23 cellular contexts compared by ENCODE assay signal in the genomic region with DNA sequence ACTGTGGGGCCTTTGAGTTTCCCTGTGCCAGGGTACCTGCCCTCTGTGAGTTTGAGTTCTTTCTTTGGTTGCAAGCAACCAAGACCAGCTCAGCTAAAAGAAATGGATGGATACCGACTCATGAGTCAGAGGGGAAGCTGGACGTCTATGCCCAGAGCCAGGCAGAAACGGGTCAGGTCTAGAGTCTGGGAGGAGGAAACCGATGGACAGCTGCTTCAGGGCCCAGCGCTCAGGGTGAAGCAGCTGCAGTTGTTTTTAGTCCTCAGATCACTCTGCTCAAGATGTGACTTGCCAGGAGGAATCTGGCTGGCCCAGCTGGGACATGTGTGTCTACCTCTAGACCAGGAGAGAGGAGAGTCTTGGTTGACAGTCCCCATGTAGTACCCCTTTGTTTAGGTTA. TPM values are rescaled to one million over a fixed set of nuclear protein-coding genes. Genes with fewer than 3 reads are reported as not detected.
A peak's percentile ranks its signal among the peaks of the same experiment; 100 is the strongest.
DNase-seq lines count a peak whose midpoint lies in the region; ATAC-seq and TF ChIP-seq lines count a peak whose summit lies in the region.
"Had no signal": no experiment of that assay in that cellular context is flagged by ENCODE, and none has a peak within 500 bp of the region (broad histone marks: within the 10 kb centered on the region; RNA-seq: fewer than 3 reads in every experiment).

No MANE protein-coding gene starts in this region.

- WGBS in trophoblast cell (ENCODE audit: extremely low coverage, insufficient coverage, insufficient read length), result no CpG with 5 or more reads among the region's 5 CpGs

- no peak for DNase-seq in activated naive CD8-positive, alpha-beta T cell treated with anti-CD3 and anti-CD28 coated beads, Interleukin-2, amount 50 U/mL, for 24 hours
- DNase-seq in activated naive CD8-positive, alpha-beta T cell treated with anti-CD3 and anti-CD28 coated beads for 36 hours, result no peak
- no peak for DNase-seq in RWPE2 (ENCODE audit: low spot score)
- DNase-seq in GM10266 (ENCODE audit: extremely low spot score), result no peak
- no peak for DNase-seq in trophoblast cell
- DNase-seq: DMS79 treated with DMSO at 0.1 percent for 48 hours, GOT3, HCEC 1CT, Karpas-422, NCI-H1694, NCI-H2081, NCI-H2171, NCI-H345, NCI-H524, NCI-H82, Peyer's patch had no signal

- no peak overlapping the region for H4K8ac ChIP-seq in trophoblast cell (ENCODE audit: low read depth, low read length)

- H3K27ac ChIP-seq in RWPE2 (ENCODE audit: poor library complexity, severe bottlenecking), result no peak overlapping the region
- peak overlapping the region; percentile 14 for H3K27ac ChIP-seq in cingulate gyrus (ENCODE audit: low read depth, low read length)
- H3K27ac ChIP-seq in trophoblast cell (ENCODE audit: low read depth, low read length), result no peak overlapping the region
- H3K27ac ChIP-seq: Peyer's patch had no signal

- H2BK12ac ChIP-seq in trophoblast cell (ENCODE audit: low read length), result no peak overlapping the region

- H3K36me3 ChIP-seq in RWPE2 (ENCODE audit: low read depth), result no peaks in the 10 kb centered on the region
- no peaks in the 10 kb centered on the region for H3K36me3 ChIP-seq in trophoblast cell (ENCODE audit: control insufficient read depth in 1 of 2, insufficient read depth in 2 of 2, low read length in 2 of 2)
- H3K36me3 ChIP-seq: Peyer's patch had no signal

- H3K36me3 Mint-ChIP-seq in activated naive CD8-positive, alpha-beta T cell treated with anti-CD3 and anti-CD28 coated beads, Interleukin-2, amount 50 U/mL, for 24 hours (ENCODE audit: low read depth), result no peaks in the 10 kb centered on the region
- no peaks in the 10 kb centered on the region for H3K36me3 Mint-ChIP-seq in activated naive CD8-positive, alpha-beta T cell treated with anti-CD3 and anti-CD28 coated beads for 36 hours
- H3K36me3 Mint-ChIP-seq: CD14-positive monocyte, IgD-negative memory B cell had no signal

- H3K4me3 Mint-ChIP-seq in activated naive CD8-positive, alpha-beta T cell treated with anti-CD3 and anti-CD28 coated beads, Interleukin-2, amount 50 U/mL, for 24 hours, result no peak overlapping the region
- no peak overlapping the region for H3K4me3 Mint-ChIP-seq in activated naive CD8-positive, alpha-beta T cell treated with anti-CD3 and anti-CD28 coated beads for 36 hours
- H3K4me3 Mint-ChIP-seq: CD14-positive monocyte, IgD-negative memory B cell had no signal

- H3K27me3 Mint-ChIP-seq in activated naive CD8-positive, alpha-beta T cell treated with anti-CD3 and anti-CD28 coated beads, Interleukin-2, amount 50 U/mL, for 24 hours, result peaks cover 17% of the 10 kb centered on the region
- peaks cover 38% of the 10 kb centered on the region for H3K27me3 Mint-ChIP-seq in activated naive CD8-positive, alpha-beta T cell treated with anti-CD3 and anti-CD28 coated beads for 36 hours
- H3K27me3 Mint-ChIP-seq: IgD-negative memory B cell had no signal

- no peak overlapping the region for H3K4me2 ChIP-seq in trophoblast cell (ENCODE audit: low read length)

- H3K79me1 ChIP-seq in trophoblast cell (ENCODE audit: low read length), result no peaks in the 10 kb centered on the region

- no peaks in the 10 kb centered on the region for H3K9me3 Mint-ChIP-seq in activated naive CD8-positive, alpha-beta T cell treated with anti-CD3 and anti-CD28 coated beads, Interleukin-2, amount 50 U/mL, for 24 hours
- no peaks in the 10 kb centered on the region for H3K9me3 Mint-ChIP-seq in activated naive CD8-positive, alpha-beta T cell treated with anti-CD3 and anti-CD28 coated beads for 36 hours
- H3K9me3 Mint-ChIP-seq: IgD-negative memory B cell had no signal

- H3K9me3 ChIP-seq in RWPE2 (ENCODE audit: severe bottlenecking), result no peaks in the 10 kb centered on the region
- no peaks in the 10 kb centered on the region for H3K9me3 ChIP-seq in trophoblast cell (ENCODE audit: insufficient read depth, low read depth, low read length)
- H3K9me3 ChIP-seq: Peyer's patch had no signal

- H3K27ac Mint-ChIP-seq in activated naive CD8-positive, alpha-beta T cell treated with anti-CD3 and anti-CD28 coated beads, Interleukin-2, amount 50 U/mL, for 24 hours, result no peak overlapping the region
- H3K27ac Mint-ChIP-seq in activated naive CD8-positive, alpha-beta T cell treated with anti-CD3 and anti-CD28 coated beads for 36 hours, result no peak overlapping the region
- H3K27ac Mint-ChIP-seq: CD14-positive monocyte had no signal

- H3K27me3 ChIP-seq in RWPE2 (ENCODE audit: insufficient read depth, poor library complexity, severe bottlenecking) (no peaks in the 10 kb centered on the region), trophoblast cell (ENCODE audit: insufficient read depth, low read length) (no peaks in the 10 kb centered on the region)
- H3K27me3 ChIP-seq: Peyer's patch had no signal

- ATAC-seq in activated naive CD8-positive, alpha-beta T cell treated with anti-CD3 and anti-CD28 coated beads, Interleukin-2, amount 50 U/mL, for 24 hours, result peak; percentile 18
- ATAC-seq in RWPE2 (ENCODE audit: low read depth) (0 out of 3 replicates have a peak, but pooled peaks have one; percentile 27), GM19395 (IDR thresholded peaks at IDR 0.05; ENCODE audit: unreplicated experiment) (no peak)
- ATAC-seq: Right ventricle myocardium inferior had no signal

- no peaks in the 10 kb centered on the region for H3K79me2 ChIP-seq in trophoblast cell (ENCODE audit: control insufficient read depth, insufficient read depth, low read length, poor library complexity)

- H3K9ac ChIP-seq in trophoblast cell (ENCODE audit: low read length), result no peak overlapping the region

- no peak overlapping the region for H2BK120ac ChIP-seq in trophoblast cell (ENCODE audit: insufficient read depth, low read length, poor library complexity)

- no peak overlapping the region for H3K4ac ChIP-seq in trophoblast cell (ENCODE audit: low read depth, low read length)

- H3K18ac ChIP-seq in trophoblast cell (ENCODE audit: low read length), result no peak overlapping the region

- H3K4me1 Mint-ChIP-seq in activated naive CD8-positive, alpha-beta T cell treated with anti-CD3 and anti-CD28 coated beads, Interleukin-2, amount 50 U/mL, for 24 hours, result peaks cover 18% of the 10 kb centered on the region
- H3K4me1 Mint-ChIP-seq in activated naive CD8-positive, alpha-beta T cell treated with anti-CD3 and anti-CD28 coated beads for 36 hours, result peaks cover 19% of the 10 kb centered on the region

- H3K4me1 ChIP-seq in RWPE2 (ENCODE audit: insufficient read depth, poor library complexity, severe bottlenecking) (no peaks in the 10 kb centered on the region), trophoblast cell (ENCODE audit: control insufficient read depth in 1 of 2, insufficient read depth in 2 of 2, low read length in 2 of 2) (no peaks in the 10 kb centered on the region)
- H3K4me1 ChIP-seq: Peyer's patch had no signal

- no peak overlapping the region for H3K23ac ChIP-seq in trophoblast cell (ENCODE audit: low read length)

- no peak overlapping the region for H3K14ac ChIP-seq in trophoblast cell (ENCODE audit: low read length)

- TF ChIP-seq CTCF in RWPE2 (IDR thresholded peaks at IDR 0.05; ENCODE audit: poor library complexity, severe bottlenecking) (no peak), GM10266 (IDR thresholded peaks at IDR 0.05; ENCODE audit: control insufficient read depth, insufficient read depth, low read depth, missing control alignments) (no peak)

- H2AFZ ChIP-seq in trophoblast cell (ENCODE audit: insufficient read depth, low read length, poor library complexity), result no peak overlapping the region

- no peak overlapping the region for H2AK5ac ChIP-seq in trophoblast cell (ENCODE audit: low read length)

- no peak overlapping the region for H3K4me3 ChIP-seq in RWPE2 (ENCODE audit: severe bottlenecking)
- no peak overlapping the region for H3K4me3 ChIP-seq in trophoblast cell (ENCODE audit: low read depth, low read length)
- H3K4me3 ChIP-seq: Peyer's patch had no signal

- H4K91ac ChIP-seq in trophoblast cell (ENCODE audit: low read depth, low read length), result no peak overlapping the region

- H4K12ac ChIP-seq in trophoblast cell (ENCODE audit: low read depth, low read length), result no peak overlapping the region

- H2BK5ac ChIP-seq in trophoblast cell (ENCODE audit: low read depth, low read length, poor library complexity), result no peak overlapping the region

RNA-seq across cellular contexts. Expression of a gene that starts 10.1 kb away (rescaled TPM):
- 100 to 1,000 TPM; 364 to 369 TPM for total RNA-seq in activated naive CD8-positive, alpha-beta T cell treated with anti-CD3 and anti-CD28 coated beads for 36 hours
- 79.9 and 81.7 TPM in 2 replicates for polyA plus RNA-seq in trophoblast cell (2013)
- polyA plus RNA-seq: CD14-positive monocyte had no signal

RNA-seq across cellular contexts. Expression of a gene that starts 50.5 kb away (rescaled TPM):
- total RNA-seq in activated naive CD8-positive, alpha-beta T cell treated with anti-CD3 and anti-CD28 coated beads for 36 hours, result not detected
- polyA plus RNA-seq in trophoblast cell (2013), result 0.39 and 0.49 TPM in 2 replicates
- total RNA-seq: MCF 10A had no signal
- polyA plus RNA-seq: AG04450, CD14-positive monocyte, IgD-negative memory B cell had no signal
